In the genomic region with DNA sequence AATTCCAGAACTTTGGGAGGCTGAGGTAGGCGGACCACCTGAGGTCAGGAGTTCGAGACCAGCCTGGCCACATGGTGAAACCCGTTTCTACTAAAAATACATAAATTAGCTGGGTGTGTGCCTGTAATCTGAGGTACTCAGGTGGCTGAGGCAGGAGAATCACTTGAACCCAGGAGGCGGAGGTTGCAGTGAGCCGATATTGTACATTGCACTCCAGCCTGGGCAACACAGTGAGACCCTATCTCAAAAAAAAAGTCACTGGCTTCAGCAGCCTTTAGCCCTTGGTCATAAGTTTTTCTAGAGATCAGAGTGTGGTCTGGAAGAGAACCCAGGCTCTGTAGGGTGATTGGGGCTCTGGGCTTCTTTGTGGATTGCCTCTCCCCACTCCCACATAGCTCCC, we compare ENCODE assay signal across 12 cellular contexts. TPM values are rescaled to one million over a fixed set of nuclear protein-coding genes. Genes with fewer than 3 reads are reported as not detected.
"Had no signal": no experiment of that assay in that cellular context is flagged by ENCODE, and none has a peak within 500 bp of the region (broad histone marks: within the 10 kb centered on the region; RNA-seq: fewer than 3 reads in every experiment).

No MANE protein-coding gene starts in this region.

RNA-seq across cellular contexts. Expression of a gene that starts 43.4 kb away (rescaled TPM):
- total RNA-seq: activated CD8-positive, alpha-beta T cell treated with anti-CD3 and anti-CD28 coated beads for 36 hours; activated naive CD8-positive, alpha-beta T cell treated with anti-CD3 and anti-CD28 coated beads for 36 hours; activated T-helper 17 cell treated with anti-CD3 and anti-CD28 coated beads, Interleukin-2, amount 50 U/mL, for 72 hours; adrenal gland; aorta; body of pancreas; chondrocyte; dermis blood vessel endothelial cell; esophagus muscularis mucosa; foreskin keratinocyte; gastrocnemius medialis; heart left ventricle had no signal
- polyA plus RNA-seq: foreskin keratinocyte, heart left ventricle had no signal
